ENCODE assay signal across 12 cellular contexts in genomic region chr21:14942801-14943490, GRCh38.
A peak's percentile ranks its signal among the peaks of the same experiment; 100 is the strongest.
DNase-seq lines count a peak whose midpoint lies in the region; TF ChIP-seq lines count a peak whose summit lies in the region.
"Had no signal": no experiment of that assay in that cellular context is flagged by ENCODE, and none has a peak within 500 bp of the region (broad histone marks: within the 10 kb centered on the region; RNA-seq: fewer than 3 reads in every experiment).

No MANE protein-coding gene starts in this region.

- no peaks in the 10 kb centered on the region for H3K9me3 ChIP-seq in liver (ENCODE audit: control insufficient read depth in 4 of 4, low read length in 3 of 4)
- peaks cover 0 to 8% (median 4%) of the 10 kb centered on the region in 4 donors for H3K9me3 ChIP-seq in stomach

- POLR2A ChIA-PET in activated CD4-positive, alpha-beta memory T cell treated with anti-CD3 and anti-CD28 coated beads, Interleukin-2, amount 10 ng/mL, durations not matched to agents 7 days and 5 days (lab: Charles Lee) = no interaction called here

- H3K4me1 ChIP-seq in liver (ENCODE audit: control insufficient read depth in 4 of 4, insufficient read depth in 4 of 4, low read length in 3 of 4) (peaks cover 5 to 20% (median 15%) of the 10 kb centered on the region in 4 donors), stomach (peaks cover 0 to 7% (median 0%) of the 10 kb centered on the region in 4 donors)

- in situ Hi-C loops in astrocyte of the spinal cord (cut with HindIII; ENCODE audit: low sequenced_read_pairs) = no loop called here

- no peaks in the 10 kb centered on the region for H3K36me3 Mint-ChIP-seq in activated CD4-positive, alpha-beta memory T cell treated with anti-CD3 and anti-CD28 coated beads, Interleukin-2, amount 10 ng/mL, durations not matched to agents 7 days and 5 days (ENCODE audit: low read depth)

- H3K27ac Mint-ChIP-seq in activated CD4-positive, alpha-beta memory T cell treated with anti-CD3 and anti-CD28 coated beads, Interleukin-2, amount 10 ng/mL, durations not matched to agents 7 days and 5 days = no peak overlapping the region
- H3K27ac Mint-ChIP-seq: B cell had no signal

- DNase-seq in COR-L47 (lab: John Stamatoyannopoulos, UW) = peak; percentile 27
- peak; percentile 60 for DNase-seq in LHCN-M2 (ENCODE audit: low read depth)
- DNase-seq in astrocyte of the spinal cord (ENCODE audit: low read depth, low spot score) = peak; percentile 27
- DNase-seq in stomach = no peak
- DNase-seq in activated CD4-positive, CD25-positive, alpha-beta regulatory T cell (lab: John Stamatoyannopoulos, UW) = no peak
- DNase-seq in activated CD4-positive, alpha-beta memory T cell treated with anti-CD3 and anti-CD28 coated beads, Interleukin-2, amount 10 ng/mL, durations not matched to agents 7 days and 5 days = no peak
- DNase-seq in NCI-H345 treated with DMSO at 0.1 percent for 48 hours (lab: John Stamatoyannopoulos, UW; ENCODE audit: unreplicated experiment) = no peak
- DNase-seq: anterior cingulate cortex, NCI-H187 treated with DMSO at 0.1 percent for 48 hours had no signal

- 27% methylated on average over 2 of the region's 2 CpGs for WGBS in liver
- WGBS in stomach, 5 donors = 25 to 51% (median 41%) methylated on average over 2 of the region's 2 CpGs

- H3K27ac ChIP-seq in liver (ENCODE audit: low read depth in 1 of 2, low read length in 2 of 2) = peak overlapping the region; percentile 5 to 6
- no peak overlapping the region for H3K27ac ChIP-seq in stomach

- no peaks in the 10 kb centered on the region for H3K27me3 Mint-ChIP-seq in activated CD4-positive, alpha-beta memory T cell treated with anti-CD3 and anti-CD28 coated beads, Interleukin-2, amount 10 ng/mL, durations not matched to agents 7 days and 5 days
- H3K27me3 Mint-ChIP-seq: B cell had no signal

- H3K4me1 Mint-ChIP-seq in activated CD4-positive, alpha-beta memory T cell treated with anti-CD3 and anti-CD28 coated beads, Interleukin-2, amount 10 ng/mL, durations not matched to agents 7 days and 5 days = no peaks in the 10 kb centered on the region
- H3K4me1 Mint-ChIP-seq: B cell had no signal

- H3K4me3 ChIP-seq in astrocyte of the spinal cord (ENCODE audit: low read depth, low read length) (no peak overlapping the region), liver (ENCODE audit: low read depth in 1 of 3, low read length in 3 of 3) (no peak overlapping the region), stomach (no peak overlapping the region)
- H3K4me3 ChIP-seq: GM12878 had no signal

- no peaks in the 10 kb centered on the region for H3K9me3 Mint-ChIP-seq in activated CD4-positive, alpha-beta memory T cell treated with anti-CD3 and anti-CD28 coated beads, Interleukin-2, amount 10 ng/mL, durations not matched to agents 7 days and 5 days

- TF ChIP-seq EP300 in stomach (IDR thresholded peaks at IDR 0.05) = no peak

- no peak overlapping the region for H3K9ac ChIP-seq in liver (ENCODE audit: low read depth in 1 of 2, low read length in 2 of 2)

- H3K27me3 ChIP-seq in liver (ENCODE audit: control insufficient read depth in 4 of 4, insufficient read depth in 4 of 4, low read length in 3 of 4) (no peaks in the 10 kb centered on the region), stomach (no peaks in the 10 kb centered on the region)

- TF ChIP-seq POLR2A in stomach (IDR thresholded peaks at IDR 0.05) = no peak

- H3K36me3 ChIP-seq in liver (ENCODE audit: control insufficient read depth in 4 of 4, insufficient read depth in 3 of 4, low read depth in 1 of 4, low read length in 3 of 4) (no peaks in the 10 kb centered on the region), stomach (no peaks in the 10 kb centered on the region)

- no peak overlapping the region for H3K4me3 Mint-ChIP-seq in activated CD4-positive, alpha-beta memory T cell treated with anti-CD3 and anti-CD28 coated beads, Interleukin-2, amount 10 ng/mL, durations not matched to agents 7 days and 5 days
- H3K4me3 Mint-ChIP-seq: B cell had no signal

- TF ChIP-seq CTCF in astrocyte of the spinal cord (IDR thresholded peaks at IDR 0.05; ENCODE audit: low read depth, low read length) = no peak
- TF ChIP-seq CTCF in liver (IDR thresholded peaks at IDR 0.05; ENCODE audit: low read depth, low read length, missing input control) = no peak
- TF ChIP-seq CTCF in stomach (IDR thresholded peaks at IDR 0.05) = no peak

- TF ChIP-seq RAD21 in liver (IDR thresholded peaks at IDR 0.05) = peak; percentile 17 to 41

- CTCF ChIA-PET in activated CD4-positive, alpha-beta memory T cell treated with anti-CD3 and anti-CD28 coated beads, Interleukin-2, amount 10 ng/mL, durations not matched to agents 7 days and 5 days (lab: Charles Lee) = no interaction called here

- intact Hi-C loops in stomach (cut with DNase I; ENCODE audit: low total_unique reads) = no loop called here

TF ChIP-seq in liver, 16 proteins besides CTCF, POLR2A, EP300 and RAD21:
- TF ChIP-seq HNF4A (conservative IDR thresholded peaks at IDR 0.05) (peak; percentile 63 to 64), EGR1 (IDR thresholded peaks at IDR 0.05; ENCODE audit: low read depth in 2 of 2) (no peak), FOXA2 (IDR thresholded peaks at IDR 0.05) (no peak), TAF1 (conservative IDR thresholded peaks at IDR 0.05) (no peak), YY1 (IDR thresholded peaks at IDR 0.05) (peak; percentile 61), RXRA (IDR thresholded peaks at IDR 0.05) (peak in 1 of 2 donors; percentile 68), GABPA (IDR thresholded peaks at IDR 0.05 in 1 of 2, conservative IDR thresholded peaks at IDR 0.05 in 1 of 2) (no peak), HNF4G (IDR thresholded peaks at IDR 0.05) (no peak), FOXA1 (IDR thresholded peaks at IDR 0.05) (no peak), NR2F2 (IDR thresholded peaks at IDR 0.05) (peak; percentile 39), JUND (IDR thresholded peaks at IDR 0.05) (peak in 1 of 2 donors; percentile 62), SP1 (IDR thresholded peaks at IDR 0.05) (peak; percentile 24)
- TF ChIP-seq, protein P1, sequence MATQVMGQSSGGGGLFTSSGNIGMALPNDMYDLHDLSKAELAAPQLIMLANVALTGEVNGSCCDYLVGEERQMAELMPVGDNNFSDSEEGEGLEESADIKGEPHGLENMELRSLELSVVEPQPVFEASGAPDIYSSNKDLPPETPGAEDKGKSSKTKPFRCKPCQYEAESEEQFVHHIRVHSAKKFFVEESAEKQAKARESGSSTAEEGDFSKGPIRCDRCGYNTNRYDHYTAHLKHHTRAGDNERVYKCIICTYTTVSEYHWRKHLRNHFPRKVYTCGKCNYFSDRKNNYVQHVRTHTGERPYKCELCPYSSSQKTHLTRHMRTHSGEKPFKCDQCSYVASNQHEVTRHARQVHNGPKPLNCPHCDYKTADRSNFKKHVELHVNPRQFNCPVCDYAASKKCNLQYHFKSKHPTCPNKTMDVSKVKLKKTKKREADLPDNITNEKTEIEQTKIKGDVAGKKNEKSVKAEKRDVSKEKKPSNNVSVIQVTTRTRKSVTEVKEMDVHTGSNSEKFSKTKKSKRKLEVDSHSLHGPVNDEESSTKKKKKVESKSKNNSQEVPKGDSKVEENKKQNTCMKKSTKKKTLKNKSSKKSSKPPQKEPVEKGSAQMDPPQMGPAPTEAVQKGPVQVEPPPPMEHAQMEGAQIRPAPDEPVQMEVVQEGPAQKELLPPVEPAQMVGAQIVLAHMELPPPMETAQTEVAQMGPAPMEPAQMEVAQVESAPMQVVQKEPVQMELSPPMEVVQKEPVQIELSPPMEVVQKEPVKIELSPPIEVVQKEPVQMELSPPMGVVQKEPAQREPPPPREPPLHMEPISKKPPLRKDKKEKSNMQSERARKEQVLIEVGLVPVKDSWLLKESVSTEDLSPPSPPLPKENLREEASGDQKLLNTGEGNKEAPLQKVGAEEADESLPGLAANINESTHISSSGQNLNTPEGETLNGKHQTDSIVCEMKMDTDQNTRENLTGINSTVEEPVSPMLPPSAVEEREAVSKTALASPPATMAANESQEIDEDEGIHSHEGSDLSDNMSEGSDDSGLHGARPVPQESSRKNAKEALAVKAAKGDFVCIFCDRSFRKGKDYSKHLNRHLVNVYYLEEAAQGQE (IDR thresholded peaks at IDR 0.05) = no peak
- TF ChIP-seq, protein P2, sequence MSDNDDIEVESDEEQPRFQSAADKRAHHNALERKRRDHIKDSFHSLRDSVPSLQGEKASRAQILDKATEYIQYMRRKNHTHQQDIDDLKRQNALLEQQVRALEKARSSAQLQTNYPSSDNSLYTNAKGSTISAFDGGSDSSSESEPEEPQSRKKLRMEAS (IDR thresholded peaks at IDR 0.05) = no peak
- TF ChIP-seq, protein P3, sequence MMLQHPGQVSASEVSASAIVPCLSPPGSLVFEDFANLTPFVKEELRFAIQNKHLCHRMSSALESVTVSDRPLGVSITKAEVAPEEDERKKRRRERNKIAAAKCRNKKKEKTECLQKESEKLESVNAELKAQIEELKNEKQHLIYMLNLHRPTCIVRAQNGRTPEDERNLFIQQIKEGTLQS (IDR thresholded peaks at IDR 0.05) = no peak
- TF ChIP-seq, protein P4, sequence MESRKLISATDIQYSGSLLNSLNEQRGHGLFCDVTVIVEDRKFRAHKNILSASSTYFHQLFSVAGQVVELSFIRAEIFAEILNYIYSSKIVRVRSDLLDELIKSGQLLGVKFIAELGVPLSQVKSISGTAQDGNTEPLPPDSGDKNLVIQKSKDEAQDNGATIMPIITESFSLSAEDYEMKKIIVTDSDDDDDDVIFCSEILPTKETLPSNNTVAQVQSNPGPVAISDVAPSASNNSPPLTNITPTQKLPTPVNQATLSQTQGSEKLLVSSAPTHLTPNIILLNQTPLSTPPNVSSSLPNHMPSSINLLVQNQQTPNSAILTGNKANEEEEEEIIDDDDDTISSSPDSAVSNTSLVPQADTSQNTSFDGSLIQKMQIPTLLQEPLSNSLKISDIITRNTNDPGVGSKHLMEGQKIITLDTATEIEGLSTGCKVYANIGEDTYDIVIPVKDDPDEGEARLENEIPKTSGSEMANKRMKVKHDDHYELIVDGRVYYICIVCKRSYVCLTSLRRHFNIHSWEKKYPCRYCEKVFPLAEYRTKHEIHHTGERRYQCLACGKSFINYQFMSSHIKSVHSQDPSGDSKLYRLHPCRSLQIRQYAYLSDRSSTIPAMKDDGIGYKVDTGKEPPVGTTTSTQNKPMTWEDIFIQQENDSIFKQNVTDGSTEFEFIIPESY (IDR thresholded peaks at IDR 0.05) = no peak

Comparison
In these comparisons a context has a peak if more than half of its experiments do, and no peak if none do; other contexts are left out.
1. DNase-seq: peak in COR-L47 (single experiment), LHCN-M2 (single experiment) and astrocyte of the spinal cord (single experiment); none in stomach (single experiment), activated CD4-positive, CD25-positive, alpha-beta regulatory T cell (0 of 4), activated CD4-positive, alpha-beta memory T cell treated with anti-CD3 and anti-CD28 coated beads, Interleukin-2, amount 10 ng/mL, durations not matched to agents 7 days and 5 days (single experiment) and NCI-H345 treated with DMSO at 0.1 percent for 48 hours (single experiment).
2. H3K27ac ChIP-seq: peak in liver (2 of 2); none in stomach (0 of 5).